21 cellular contexts compared by ENCODE assay signal in the genomic region with DNA sequence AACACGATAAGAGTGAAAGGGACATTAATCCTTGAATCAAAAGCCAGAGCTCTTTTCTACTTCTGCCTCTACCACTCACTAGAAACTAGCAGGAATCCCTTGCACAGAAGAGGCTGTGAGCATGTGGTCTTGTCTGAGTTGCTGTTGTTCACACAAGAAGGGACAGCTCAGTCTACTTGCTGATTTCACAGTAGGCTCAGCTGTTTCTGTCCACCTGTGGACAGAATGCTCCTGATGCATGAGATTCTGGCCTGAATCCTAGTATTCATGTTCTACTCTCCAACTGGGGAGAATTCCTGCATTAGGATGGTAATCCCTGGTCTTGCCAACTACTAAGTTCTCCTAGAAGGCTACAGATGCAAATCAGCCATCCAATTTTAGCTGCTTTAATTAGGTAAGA.
"Had no signal": no experiment of that assay in that cellular context is flagged by ENCODE, and none has a peak within 500 bp of the region (broad histone marks: within the 10 kb centered on the region; RNA-seq: fewer than 3 reads in every experiment).

No MANE protein-coding gene starts in this region.

- ATAC-seq: naive thymus-derived CD4-positive, alpha-beta T cell; natural killer cell treated with Interleukin-12 subunit alpha and Interleukin-12 subunit beta and Interleukin-15 and Interleukin-18, amount 100 ng/mL, for 72 hours; right cardiac atrium; sciatic nerve; stimulated activated effector memory CD8-positive, alpha-beta T cell treated with anti-CD3 and anti-CD28 coated beads, Interleukin-12 subunit alpha, Interleukin-12 subunit beta, amount 100 ng/mL, for 72 hours had no signal

- H3K27ac ChIP-seq: left ventricle myocardium inferior, ovary, prostate gland, spleen, tibial nerve, uterus had no signal

- H3K27me3 ChIP-seq: ovary, spleen, tibial nerve, uterus had no signal

- DNase-seq: hippocampal formation; left ventricle myocardium inferior; mesendoderm; naive thymus-derived CD4-positive, alpha-beta T cell; ovary; posterior cingulate gyrus; retina; right cardiac atrium; small intestine; spleen; stimulated activated CD4-positive, alpha-beta T cell treated with anti-CD3 and anti-CD28 coated beads, Interleukin-4, amount 100 ng/mL, for 24 hours; stimulated activated naive CD4-positive, alpha-beta T cell; substantia nigra; uterus had no signal

- H3K9me3 ChIP-seq: left ventricle myocardium inferior, prostate gland, uterus had no signal

- H3K4me3 ChIP-seq: left ventricle myocardium inferior, lung, ovary, prostate gland, spleen, tibial nerve, uterus had no signal

- H3K4me1 ChIP-seq: prostate gland, spleen, tibial nerve, uterus had no signal

- FAIRE-seq: islet of Langerhans, small intestine had no signal

- H3K36me3 ChIP-seq: ovary, prostate gland, uterus had no signal
